20 cellular contexts compared by ENCODE assay signal in the genomic region with DNA sequence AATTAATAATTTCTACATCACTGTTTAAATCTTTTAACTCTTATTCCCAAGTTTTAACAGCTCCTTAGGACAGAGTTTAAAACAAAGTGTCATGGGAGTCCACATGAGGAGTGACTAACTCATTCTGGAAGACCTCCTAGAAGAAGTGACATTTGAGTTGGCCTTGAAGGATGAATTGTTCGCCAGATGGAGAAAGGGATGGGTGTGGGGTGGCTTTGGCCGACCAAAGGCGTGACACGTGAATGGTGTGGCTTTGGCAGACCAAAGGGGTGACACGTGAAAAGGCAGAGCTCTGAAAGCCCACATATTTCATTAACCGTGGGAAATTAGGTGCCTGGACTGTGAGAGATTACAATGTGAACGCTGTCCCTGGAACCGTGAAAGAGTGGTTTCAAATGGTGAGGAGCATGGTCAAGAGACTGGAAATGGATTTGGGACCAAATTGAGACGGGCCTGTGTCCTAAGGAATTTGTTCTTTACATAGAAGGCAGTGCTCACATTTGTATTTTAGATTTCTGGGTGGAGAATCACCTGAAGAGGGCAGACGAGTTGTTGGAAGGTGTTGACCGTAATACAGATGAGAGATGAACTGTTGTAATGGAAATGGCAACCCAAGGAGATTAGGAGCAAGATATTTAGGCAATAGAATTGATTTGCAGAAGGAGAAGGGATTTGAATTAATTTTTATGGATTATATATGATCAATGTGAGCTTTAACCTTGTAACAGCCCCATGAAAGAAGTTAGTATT.
DNase-seq lines count a peak whose midpoint lies in the region; ATAC-seq and TF ChIP-seq lines count a peak whose summit lies in the region.
"Had no signal": no experiment of that assay in that cellular context is flagged by ENCODE, and none has a peak within 500 bp of the region (broad histone marks: within the 10 kb centered on the region; RNA-seq: fewer than 3 reads in every experiment).

No MANE protein-coding gene starts in this region.

- H4K5ac ChIP-seq in IMR-90 (ENCODE audit: low read depth, low read length), result no peak overlapping the region

- TF ChIP-seq POLR2A in IMR-90 (IDR thresholded peaks at IDR 0.05; ENCODE audit: low read depth, low read length) (no peak), gastroesophageal sphincter (IDR thresholded peaks at IDR 0.05) (no peak)

- no peak for DNase-seq in IMR-90
- DNase-seq in RPMI7951 (ENCODE audit: low read depth), result peak; percentile 62
- no peak for DNase-seq in sciatic nerve (ENCODE audit: low spot score)
- DNase-seq in GM03348 (ENCODE audit: low spot score), result no peak
- DNase-seq in CD14-positive monocyte (ENCODE audit: low spot score), result no peak
- DNase-seq in DMS53 treated with DMSO at 0.1 percent for 48 hours (lab: John Stamatoyannopoulos, UW; ENCODE audit: unreplicated experiment), result no peak
- DNase-seq in GM20000 (ENCODE audit: low spot score), result no peak
- DNase-seq: AML-193, COR-L47, DMS 273 treated with DMSO at 0.1 percent for 48 hours, MG63, NCI-H1048, NCI-H1436 treated with DMSO at 0.1 percent for 48 hours, NCI-H2081 treated with DMSO at 0.1 percent for 48 hours, OCI-M1 had no signal

- H3K36me3 ChIP-seq in IMR-90 (ENCODE audit: control insufficient read depth, insufficient read depth, low read length), result peaks cover 2% of the 10 kb centered on the region; the same call in 1 of the 2 replicates
- H3K36me3 ChIP-seq in gastroesophageal sphincter, result no peaks in the 10 kb centered on the region
- H3K36me3 ChIP-seq: HAP-1, MG63, SJSA1 had no signal

- H3K56ac ChIP-seq in IMR-90 (ENCODE audit: extremely low read depth, insufficient read depth, low read length), result no peak overlapping the region

- in situ Hi-C loops in IMR-90 (cut with MboI; ENCODE audit: low sequenced_read_pairs), result no loop called here

- no peak overlapping the region for H2BK15ac ChIP-seq in IMR-90 (ENCODE audit: low read depth, low read length)

- no peak overlapping the region for H3K14ac ChIP-seq in IMR-90 (replicated peaks; ENCODE audit: low read depth, low read length)

- peaks cover 0 to 2% (median 0%) of the 10 kb centered on the region in 3 donors for H3K27me3 Mint-ChIP-seq in CD14-positive monocyte (ENCODE audit: low read depth in 3 of 3)

- no peaks in the 10 kb centered on the region for H3K27me3 ChIP-seq in IMR-90 (ENCODE audit: control insufficient read depth, insufficient read depth, low read length)
- H3K27me3 ChIP-seq in gastroesophageal sphincter, result no peaks in the 10 kb centered on the region
- H3K27me3 ChIP-seq: MG63, SJSA1 had no signal

- H3K9me3 ChIP-seq in IMR-90 (ENCODE audit: control insufficient read depth, insufficient read depth, low read length) (no peaks in the 10 kb centered on the region), gastroesophageal sphincter (peaks cover 0 to 2% (median 0%) of the 10 kb centered on the region in 3 donors)
- H3K9me3 ChIP-seq: HAP-1, SJSA1 had no signal

- peaks cover 17 to 29% of the 10 kb centered on the region in 2 experiments; a peak in 3 of 4 replicates for H3K79me1 ChIP-seq in IMR-90 (ENCODE audit: low read depth in 1 of 2, low read length in 2 of 2)

- no peak overlapping the region for H3K27ac Mint-ChIP-seq in CD14-positive monocyte

- H3K9ac ChIP-seq in IMR-90 (ENCODE audit: low read depth, low read length), result no peak overlapping the region
- H3K9ac ChIP-seq: KMS-11 had no signal

- H4K20me1 ChIP-seq in IMR-90 (ENCODE audit: insufficient read depth, low read length), result no peaks in the 10 kb centered on the region; the same call in none of the 2 replicates

- H3K4me2 ChIP-seq in IMR-90 (ENCODE audit: low read depth, low read length), result no peak overlapping the region
- H3K4me2 ChIP-seq: KMS-11 had no signal

- no peak overlapping the region for H2AK5ac ChIP-seq in IMR-90 (ENCODE audit: low read depth, low read length)

- no peak overlapping the region for H2BK20ac ChIP-seq in IMR-90 (ENCODE audit: low read depth, low read length)

- peaks cover 5% of the 10 kb centered on the region for H3K9me1 ChIP-seq in IMR-90 (ENCODE audit: insufficient read depth, low read length)

- TF ChIP-seq RAD21 in IMR-90 (IDR thresholded peaks at IDR 0.05; ENCODE audit: low read length), result no peak

- 0 out of 2 replicates have a peak overlapping the region, but pooled peaks have one; percentile 19 for H3K23ac ChIP-seq in IMR-90 (ENCODE audit: low read depth, low read length)

- BruUV-seq in IMR-90 (replicated peaks; lab: Mats Ljungman, UMichigan), result no TSS peak

- intact Hi-C loops in IMR-90 (cut with micrococcal nuclease), result no loop called here
- intact Hi-C loops in sciatic nerve (cut with DNase I), result no loop called here
- intact Hi-C loops in CD14-positive monocyte (cut with micrococcal nuclease), result no loop called here

- H3K4me1 Mint-ChIP-seq in CD14-positive monocyte, result peaks cover 2% of the 10 kb centered on the region

- no peak overlapping the region for H4K91ac ChIP-seq in IMR-90 (ENCODE audit: insufficient read depth, low read depth, low read length)

- H3K36me3 Mint-ChIP-seq in CD14-positive monocyte, result no peaks in the 10 kb centered on the region

- WGBS in IMR-90 (ENCODE audit: extremely low coverage in 2 of 2, insufficient read length in 1 of 2), 2 experiments, result 74% methylated on average over 7 of the region's 11 CpGs; no CpG with 5 or more reads in 1 of the 2 experiments
- WGBS in gastroesophageal sphincter (ENCODE audit: low coverage in 1 of 2), 2 donors, result 73 to 84% methylated on average over 8 to 11 of the region's 11 CpGs

- TF ChIP-seq EP300 in gastroesophageal sphincter (IDR thresholded peaks at IDR 0.05), result no peak

- ATAC-seq in IMR-90 (ENCODE audit: low read depth), result no peak
- peak; percentile 46 for ATAC-seq in gastroesophageal sphincter
- peak; percentile 58 for ATAC-seq in sciatic nerve

- H2AFZ ChIP-seq in IMR-90 (replicated peaks; ENCODE audit: low read length, poor library complexity), result no peak overlapping the region

- CTCF ChIA-PET in IMR-90 (lab: Yijun Ruan, JAX), result interaction anchor here (0.5 kb wide), 1 partner anchor 29 kb away, joined by 3 read pairs; no protein-coding TSS in a partner anchor

- POLR2A ChIA-PET in IMR-90 (lab: Charles Lee; ENCODE audit: unreplicated experiment), result no interaction called here

- H3K4me1 ChIP-seq in IMR-90 (ENCODE audit: control insufficient read depth, insufficient read depth, low read length), result peaks cover 8% of the 10 kb centered on the region
- H3K4me1 ChIP-seq in gastroesophageal sphincter, result peaks cover 0 to 21% (median 0%) of the 10 kb centered on the region in 3 donors
- H3K4me1 ChIP-seq: HAP-1, SJSA1 had no signal

- no peak overlapping the region for H3K4me3 ChIP-seq in IMR-90 (ENCODE audit: insufficient read depth, low read depth, low read length)
- H3K4me3 ChIP-seq in gastroesophageal sphincter, result no peak overlapping the region
- H3K4me3 ChIP-seq: HAP-1, MG63, SJSA1 had no signal

- no peak overlapping the region for H3K18ac ChIP-seq in IMR-90 (ENCODE audit: low read depth, low read length)

- no peak overlapping the region for H2BK120ac ChIP-seq in IMR-90 (ENCODE audit: low read depth, low read length)

- no peak overlapping the region for H3K4me3 Mint-ChIP-seq in CD14-positive monocyte

- no peak overlapping the region for H3K27ac ChIP-seq in IMR-90 (ENCODE audit: insufficient read depth, low read length)
- no peak overlapping the region for H3K27ac ChIP-seq in gastroesophageal sphincter
- H3K27ac ChIP-seq: KMS-11, RWPE1, SJSA1 had no signal

- dilution Hi-C loops in IMR-90 (cut with HindIII; ENCODE audit: low sequenced_read_pairs, unreplicated experiment), result no loop called here

- H3K4ac ChIP-seq in IMR-90 (ENCODE audit: low read depth, low read length), result 0 out of 2 replicates have a peak overlapping the region, but pooled peaks have one; percentile 16

- TF ChIP-seq CTCF in IMR-90 (conservative IDR thresholded peaks at IDR 0.05; ENCODE audit: low read depth, low read length), result no peak
- no peak for TF ChIP-seq CTCF in gastroesophageal sphincter (IDR thresholded peaks at IDR 0.05)
- TF ChIP-seq CTCF in CD14-positive monocyte (IDR thresholded peaks at IDR 0.05), result no peak
- TF ChIP-seq CTCF in GM20000 (IDR thresholded peaks at IDR 0.05; ENCODE audit: extremely low read depth, missing control alignments), result no peak

- H2AK9ac ChIP-seq in IMR-90 (replicated peaks; ENCODE audit: low read depth, low read length, poor library complexity), result no peak overlapping the region

- H2BK5ac ChIP-seq in IMR-90 (ENCODE audit: low read depth, low read length, poor library complexity, severe bottlenecking), result no peak overlapping the region

- peaks cover 0 to 10% (median 4%) of the 10 kb centered on the region in 7 donors for H3K9me3 Mint-ChIP-seq in CD14-positive monocyte

- H4K8ac ChIP-seq in IMR-90 (ENCODE audit: low read depth in 2 of 2, low read length in 2 of 2), result no peak overlapping the region

TF ChIP-seq in IMR-90, 13 proteins besides CTCF, POLR2A, EP300 and RAD21 (continues in another document):
- no peak for TF ChIP-seq MAZ (IDR thresholded peaks at IDR 0.05; ENCODE audit: borderline replicate concordance, low read depth, low read length)
- TF ChIP-seq FOS (IDR thresholded peaks at IDR 0.05; ENCODE audit: low read depth, low read length), result no peak
- TF ChIP-seq SMC3 (IDR thresholded peaks at IDR 0.05; ENCODE audit: low read depth, low read length), result no peak
- TF ChIP-seq, protein P1, sequence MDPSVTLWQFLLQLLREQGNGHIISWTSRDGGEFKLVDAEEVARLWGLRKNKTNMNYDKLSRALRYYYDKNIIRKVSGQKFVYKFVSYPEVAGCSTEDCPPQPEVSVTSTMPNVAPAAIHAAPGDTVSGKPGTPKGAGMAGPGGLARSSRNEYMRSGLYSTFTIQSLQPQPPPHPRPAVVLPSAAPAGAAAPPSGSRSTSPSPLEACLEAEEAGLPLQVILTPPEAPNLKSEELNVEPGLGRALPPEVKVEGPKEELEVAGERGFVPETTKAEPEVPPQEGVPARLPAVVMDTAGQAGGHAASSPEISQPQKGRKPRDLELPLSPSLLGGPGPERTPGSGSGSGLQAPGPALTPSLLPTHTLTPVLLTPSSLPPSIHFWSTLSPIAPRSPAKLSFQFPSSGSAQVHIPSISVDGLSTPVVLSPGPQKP (IDR thresholded peaks at IDR 0.05; ENCODE audit: borderline replicate concordance, low read depth, low read length), result no peak
- TF ChIP-seq, protein P2, sequence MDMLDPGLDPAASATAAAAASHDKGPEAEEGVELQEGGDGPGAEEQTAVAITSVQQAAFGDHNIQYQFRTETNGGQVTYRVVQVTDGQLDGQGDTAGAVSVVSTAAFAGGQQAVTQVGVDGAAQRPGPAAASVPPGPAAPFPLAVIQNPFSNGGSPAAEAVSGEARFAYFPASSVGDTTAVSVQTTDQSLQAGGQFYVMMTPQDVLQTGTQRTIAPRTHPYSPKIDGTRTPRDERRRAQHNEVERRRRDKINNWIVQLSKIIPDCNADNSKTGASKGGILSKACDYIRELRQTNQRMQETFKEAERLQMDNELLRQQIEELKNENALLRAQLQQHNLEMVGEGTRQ (IDR thresholded peaks at IDR 0.05; ENCODE audit: low read depth, low read length), result no peak
- TF ChIP-seq MAFK (IDR thresholded peaks at IDR 0.05; ENCODE audit: low read depth, low read length), result no peak
- no peak for TF ChIP-seq CHD1 (IDR thresholded peaks at IDR 0.05; ENCODE audit: low read depth, low read length)
- TF ChIP-seq RFX5 (IDR thresholded peaks at IDR 0.05; ENCODE audit: low read depth, low read length), result no peak
- no peak for TF ChIP-seq CEBPB (IDR thresholded peaks at IDR 0.05; ENCODE audit: low read depth, low read length)
- TF ChIP-seq NFE2L2 (IDR thresholded peaks at IDR 0.05; ENCODE audit: low read depth, low read length), result no peak
